In genomic region chr7:106776618-106777347, GRCh38 we compare ENCODE assay signal across 2 cellular contexts.
TF ChIP-seq lines count a peak whose summit lies in the region.

No MANE protein-coding gene starts in this region.

TF ChIP-seq in IMR-90, 13 proteins besides CTCF, POLR2A, EP300 and RAD21:
- no peak for TF ChIP-seq MAZ (IDR thresholded peaks at IDR 0.05; ENCODE audit: borderline replicate concordance, low read depth, low read length)
- TF ChIP-seq BHLHE40 (IDR thresholded peaks at IDR 0.05; ENCODE audit: low read depth, low read length) = no peak
- no peak for TF ChIP-seq USF2 (IDR thresholded peaks at IDR 0.05; ENCODE audit: low read depth, low read length)
- TF ChIP-seq SMC3 (IDR thresholded peaks at IDR 0.05; ENCODE audit: low read depth, low read length) = no peak
- TF ChIP-seq MXI1 (IDR thresholded peaks at IDR 0.05; ENCODE audit: borderline replicate concordance, low read depth, low read length) = no peak
- TF ChIP-seq RCOR1 (IDR thresholded peaks at IDR 0.05; ENCODE audit: insufficient replicate concordance, low read length) = no peak
- no peak for TF ChIP-seq FOS (IDR thresholded peaks at IDR 0.05; ENCODE audit: low read depth, low read length)
- no peak for TF ChIP-seq CHD1 (IDR thresholded peaks at IDR 0.05; ENCODE audit: low read depth, low read length)
- TF ChIP-seq MAFK (IDR thresholded peaks at IDR 0.05; ENCODE audit: low read depth, low read length) = no peak
- TF ChIP-seq ELK1 (IDR thresholded peaks at IDR 0.05; ENCODE audit: borderline replicate concordance, low read depth, low read length) = no peak
- no peak for TF ChIP-seq NFE2L2 (IDR thresholded peaks at IDR 0.05; ENCODE audit: low read depth, low read length)
- no peak for TF ChIP-seq RFX5 (IDR thresholded peaks at IDR 0.05; ENCODE audit: low read depth, low read length)
- no peak for TF ChIP-seq CEBPB (IDR thresholded peaks at IDR 0.05; ENCODE audit: low read depth, low read length)

TF ChIP-seq in K562, 482 proteins besides CTCF, POLR2A, EP300 and RAD21 (continues in another document):
- TF ChIP-seq SP1 (CRISPR knock-in tag; IDR thresholded peaks at IDR 0.05) (no peak), MAX (CRISPR knock-in tag; IDR thresholded peaks at IDR 0.05) (no peak), RBM22 (IDR thresholded peaks at IDR 0.05; ENCODE audit: low read depth, low read length, poor library complexity, severe bottlenecking) (no peak), HMBOX1 (IDR thresholded peaks at IDR 0.05) (no peak), TFAP4 (CRISPR knock-in tag; IDR thresholded peaks at IDR 0.05; ENCODE audit: borderline replicate concordance) (no peak), ZBTB34 (CRISPR knock-in tag; IDR thresholded peaks at IDR 0.05) (no peak), ID3 (CRISPR knock-in tag; IDR thresholded peaks at IDR 0.05) (no peak), ID3 (tag; IDR thresholded peaks at IDR 0.05) (peak; percentile 52; the same call in 1 of the 2 replicates), CBX3 (IDR thresholded peaks at IDR 0.05; ENCODE audit: borderline replicate concordance in 1 of 2, low read length in 2 of 2) (peak in 1 of 2 experiments; percentile 77; a peak in 1 of 3 replicates), ZNF445 (CRISPR knock-in tag; IDR thresholded peaks at IDR 0.05; ENCODE audit: low read depth) (no peak), POLR2AphosphoS5 (IDR thresholded peaks at IDR 0.05; ENCODE audit: control insufficient read depth, insufficient read depth, low read depth, low read length) (0 out of 2 replicates have a peak, but pooled peaks have one; percentile 16), CHAMP1 (IDR thresholded peaks at IDR 0.05) (peak; percentile 96), TCF15 (CRISPR knock-in tag; IDR thresholded peaks at IDR 0.05) (no peak), ZNF431 (CRISPR knock-in tag; IDR thresholded peaks at IDR 0.05) (peak; percentile 35; the same call in 1 of the 2 replicates), TRIM25 (IDR thresholded peaks at IDR 0.05; ENCODE audit: borderline replicate concordance) (no peak), ZNF507 (tag; conservative IDR thresholded peaks at IDR 0.05) (no peak), VEZF1 (CRISPR knock-in tag; IDR thresholded peaks at IDR 0.05) (no peak), RNF2 (IDR thresholded peaks at IDR 0.05) (no peak), PHF21A (IDR thresholded peaks at IDR 0.05; ENCODE audit: borderline replicate concordance, low read depth) (no peak), NUFIP1 (IDR thresholded peaks at IDR 0.05; ENCODE audit: partially characterized antibody) (no peak), ZFP1 (CRISPR knock-in tag; IDR thresholded peaks at IDR 0.05) (no peak), KAT8 (IDR thresholded peaks at IDR 0.05; ENCODE audit: low read depth) (0 out of 2 replicates have a peak, but pooled peaks have one; percentile 32), ETS1 (conservative IDR thresholded peaks at IDR 0.05; ENCODE audit: control insufficient read depth, low read depth, low read length) (no peak), ZBTB5 (IDR thresholded peaks at IDR 0.05) (0 out of 2 replicates have a peak, but pooled peaks have one; percentile 37), ARHGAP35 (IDR thresholded peaks at IDR 0.05; ENCODE audit: partially characterized antibody) (peak; percentile 16), SMARCA5 (IDR thresholded peaks at IDR 0.05) (0 out of 2 replicates have a peak, but pooled peaks have one; percentile 48), CXXC5 (CRISPR knock-in tag; IDR thresholded peaks at IDR 0.05) (no peak), ARID4B (CRISPR knock-in tag; IDR thresholded peaks at IDR 0.05) (no peak)
